34 cellular contexts compared by ENCODE assay signal in genomic region chr14:53023325-53023724, GRCh38.
"Had no signal": no experiment of that assay in that cellular context is flagged by ENCODE, and none has a peak within 500 bp of the region (broad histone marks: within the 10 kb centered on the region; RNA-seq: fewer than 3 reads in every experiment).

No MANE protein-coding gene starts in this region.

- H3K27ac Mint-ChIP-seq: activated CD4-positive, alpha-beta memory T cell treated with anti-CD3 and anti-CD28 coated beads for 36 hours; activated CD4-positive, alpha-beta T cell treated with anti-CD3 and anti-CD28 coated beads for 36 hours; activated CD4-positive, alpha-beta T cell treated with anti-CD3 and anti-CD28 coated beads, Interleukin-2, amount 10 ng/mL, durations not matched to agents 24 days and 14 days; activated CD8-positive, alpha-beta memory T cell treated with anti-CD3 and anti-CD28 coated beads, Interleukin-2, amount 10 ng/mL, durations not matched to agents 7 days and 5 days; activated CD8-positive, alpha-beta T cell treated with anti-CD3 and anti-CD28 coated beads, Interleukin-2, amount 10 ng/mL, durations not matched to agents 7 days and 5 days; activated naive CD4-positive, alpha-beta T cell treated with anti-CD3 and anti-CD28 coated beads for 36 hours; activated naive CD4-positive, alpha-beta T cell treated with anti-CD3 and anti-CD28 coated beads, Interleukin-2, amount 50 U/mL, for 24 hours; activated naive CD8-positive, alpha-beta T cell treated with anti-CD3 and anti-CD28 coated beads for 36 hours; activated naive CD8-positive, alpha-beta T cell treated with anti-CD3 and anti-CD28 coated beads, Interleukin-2, amount 50 U/mL, for 24 hours; activated T-helper 1 cell treated with anti-CD3 and anti-CD28 coated beads, Interleukin-12 subunit alpha, Interleukin-12 subunit beta, Interleukin-2, Interleukin-4 antibody, amounts not matched to agents 30 ng/mL and 10 ng/mL and 1 ng/mL, durations not matched to agents 14 hours and 24 hours and 36 hours; activated T-helper 2 cell treated with anti-CD3 and anti-CD28 coated beads, Interferon-gamma antibody, Interleukin-2, Interleukin-4, amounts not matched to agents 10 μg/mL and 5 μg/mL and 100 μg/mL, durations not matched to agents 14 hours and 24 hours and 36 hours; effector memory CD8-positive, alpha-beta T cell; T-helper 17 cell; T-helper 2 cell treated with Interferon-gamma antibody and Interleukin-4, amounts not matched to agents 5 μg/mL and 100 μg/mL, for 36 hours had no signal

- H3K27me3 Mint-ChIP-seq: activated CD4-positive, alpha-beta memory T cell treated with anti-CD3 and anti-CD28 coated beads for 36 hours; activated CD4-positive, alpha-beta T cell treated with anti-CD3 and anti-CD28 coated beads for 36 hours; activated CD4-positive, alpha-beta T cell treated with anti-CD3 and anti-CD28 coated beads, Interleukin-2, amount 10 ng/mL, durations not matched to agents 24 days and 14 days; activated CD8-positive, alpha-beta memory T cell treated with anti-CD3 and anti-CD28 coated beads, Interleukin-2, amount 10 ng/mL, durations not matched to agents 7 days and 5 days; activated naive CD8-positive, alpha-beta T cell treated with anti-CD3 and anti-CD28 coated beads for 36 hours; T-helper 17 cell had no signal

- H3K4me3 Mint-ChIP-seq: activated CD4-positive, alpha-beta memory T cell treated with anti-CD3 and anti-CD28 coated beads for 36 hours; activated CD4-positive, alpha-beta T cell treated with anti-CD3 and anti-CD28 coated beads for 36 hours; activated CD4-positive, alpha-beta T cell treated with anti-CD3 and anti-CD28 coated beads, Interleukin-2, amount 10 ng/mL, durations not matched to agents 24 days and 14 days; activated CD8-positive, alpha-beta memory T cell treated with anti-CD3 and anti-CD28 coated beads, Interleukin-2, amount 10 ng/mL, durations not matched to agents 7 days and 5 days; activated CD8-positive, alpha-beta T cell treated with anti-CD3 and anti-CD28 coated beads, Interleukin-2, amount 10 ng/mL, durations not matched to agents 7 days and 5 days; activated naive CD4-positive, alpha-beta T cell treated with anti-CD3 and anti-CD28 coated beads for 36 hours; activated naive CD4-positive, alpha-beta T cell treated with anti-CD3 and anti-CD28 coated beads, Interleukin-2, amount 50 U/mL, for 24 hours; activated naive CD8-positive, alpha-beta T cell treated with anti-CD3 and anti-CD28 coated beads for 36 hours; activated naive CD8-positive, alpha-beta T cell treated with anti-CD3 and anti-CD28 coated beads, Interleukin-2, amount 50 U/mL, for 24 hours; activated T-helper 1 cell treated with anti-CD3 and anti-CD28 coated beads, Interleukin-12 subunit alpha, Interleukin-12 subunit beta, Interleukin-2, Interleukin-4 antibody, amounts not matched to agents 30 ng/mL and 10 ng/mL and 1 ng/mL, durations not matched to agents 14 hours and 24 hours and 36 hours; effector memory CD8-positive, alpha-beta T cell; T-helper 17 cell; T-helper 2 cell treated with Interferon-gamma antibody and Interleukin-4, amounts not matched to agents 5 μg/mL and 100 μg/mL, for 36 hours had no signal

- ATAC-seq: activated CD4-positive, alpha-beta T cell treated with anti-CD3 and anti-CD28 coated beads for 36 hours; activated CD8-positive, alpha-beta memory T cell treated with anti-CD3 and anti-CD28 coated beads, Interleukin-2, amount 10 ng/mL, durations not matched to agents 7 days and 5 days; activated CD8-positive, alpha-beta T cell treated with anti-CD3 and anti-CD28 coated beads, Interleukin-2, amount 10 ng/mL, durations not matched to agents 7 days and 5 days; activated naive CD8-positive, alpha-beta T cell treated with anti-CD3 and anti-CD28 coated beads, Interleukin-2, amount 50 U/mL, for 24 hours; body of pancreas; effector memory CD8-positive, alpha-beta T cell; foreskin keratinocyte; gastrocnemius medialis; heart left ventricle; T-helper 17 cell had no signal

- H3K27ac ChIP-seq: adrenal gland, body of pancreas, esophagus muscularis mucosa, foreskin keratinocyte, gastrocnemius medialis, heart left ventricle had no signal

- H3K27me3 ChIP-seq: adrenal gland, body of pancreas, esophagus muscularis mucosa, foreskin keratinocyte, gastrocnemius medialis, heart left ventricle had no signal

- H3K4me3 ChIP-seq: adrenal gland, body of pancreas, esophagus muscularis mucosa, gastrocnemius medialis, heart left ventricle had no signal

- H3K9me3 Mint-ChIP-seq: activated CD4-positive, alpha-beta memory T cell treated with anti-CD3 and anti-CD28 coated beads for 36 hours; activated naive CD4-positive, alpha-beta T cell treated with anti-CD3 and anti-CD28 coated beads, Interleukin-2, amount 50 U/mL, for 24 hours; activated naive CD8-positive, alpha-beta T cell treated with anti-CD3 and anti-CD28 coated beads for 36 hours; activated T-helper 1 cell treated with anti-CD3 and anti-CD28 coated beads, Interleukin-12 subunit alpha, Interleukin-12 subunit beta, Interleukin-2, Interleukin-4 antibody, amounts not matched to agents 30 ng/mL and 10 ng/mL and 1 ng/mL, durations not matched to agents 14 hours and 24 hours and 36 hours; activated T-helper 2 cell treated with anti-CD3 and anti-CD28 coated beads, Interferon-gamma antibody, Interleukin-2, Interleukin-4, amounts not matched to agents 10 μg/mL and 5 μg/mL and 100 μg/mL, durations not matched to agents 14 hours and 24 hours and 36 hours; T-helper 2 cell treated with Interferon-gamma antibody and Interleukin-4, amounts not matched to agents 5 μg/mL and 100 μg/mL, for 36 hours had no signal

- H3K36me3 Mint-ChIP-seq: activated CD4-positive, alpha-beta memory T cell treated with anti-CD3 and anti-CD28 coated beads for 36 hours had no signal

- H3K9me3 ChIP-seq: adrenal gland, body of pancreas, esophagus muscularis mucosa, gastrocnemius medialis, heart left ventricle had no signal

- H3K4me1 ChIP-seq: adrenal gland, body of pancreas, esophagus muscularis mucosa, gastrocnemius medialis, heart left ventricle had no signal

- DNase-seq: activated CD4-positive, alpha-beta memory T cell treated with anti-CD3 and anti-CD28 coated beads for 36 hours; activated CD4-positive, alpha-beta T cell treated with anti-CD3 and anti-CD28 coated beads for 36 hours; activated CD4-positive, alpha-beta T cell treated with anti-CD3 and anti-CD28 coated beads, Interleukin-2, amount 10 ng/mL, durations not matched to agents 24 days and 14 days; activated CD4-positive, CD25-positive, alpha-beta regulatory T cell; activated CD4-positive, CD25-positive, alpha-beta regulatory T cell treated with anti-CD3 and anti-CD28 coated beads, Interleukin-2, amount 50 U/mL, for 72 hours; activated CD8-positive, alpha-beta memory T cell treated with anti-CD3 and anti-CD28 coated beads, Interleukin-2, amount 10 ng/mL, durations not matched to agents 7 days and 5 days; activated CD8-positive, alpha-beta memory T cell treated with anti-CD3 and anti-CD28 coated beads, Interleukin-2, amount 50 U/mL, for 4 hours; activated CD8-positive, alpha-beta T cell treated with anti-CD3 and anti-CD28 coated beads, Interleukin-2, amount 10 ng/mL, durations not matched to agents 7 days and 5 days; activated effector memory CD4-positive, alpha-beta T cell treated with anti-CD3 and anti-CD28 coated beads, Interleukin-2, amount 50 U/mL, for 16 hours; activated naive CD4-positive, alpha-beta T cell treated with anti-CD3 and anti-CD28 coated beads for 36 hours; activated naive CD8-positive, alpha-beta T cell treated with anti-CD3 and anti-CD28 coated beads for 36 hours; activated naive CD8-positive, alpha-beta T cell treated with anti-CD3 and anti-CD28 coated beads, Interleukin-2, amount 50 U/mL, for 24 hours; activated T-cell treated with anti-CD3 and anti-CD28 coated beads, Interleukin-2, amount 50 U/mL, for 1 hour; activated T-cell treated with anti-CD3 and anti-CD28 coated beads, Interleukin-2, amount 50 U/mL, for 48 hours; adrenal gland; amygdala; aorta; body of pancreas; caudate nucleus; cortex of kidney; dermis blood vessel endothelial cell; effector CD4-positive, alpha-beta T cell; effector memory CD8-positive, alpha-beta T cell; erythroblast; gastrocnemius medialis; glutamatergic neuron; heart left ventricle; T-helper 17 cell had no signal

- H3K36me3 ChIP-seq: adrenal gland, esophagus muscularis mucosa, gastrocnemius medialis, heart left ventricle had no signal
